In the genomic region with DNA sequence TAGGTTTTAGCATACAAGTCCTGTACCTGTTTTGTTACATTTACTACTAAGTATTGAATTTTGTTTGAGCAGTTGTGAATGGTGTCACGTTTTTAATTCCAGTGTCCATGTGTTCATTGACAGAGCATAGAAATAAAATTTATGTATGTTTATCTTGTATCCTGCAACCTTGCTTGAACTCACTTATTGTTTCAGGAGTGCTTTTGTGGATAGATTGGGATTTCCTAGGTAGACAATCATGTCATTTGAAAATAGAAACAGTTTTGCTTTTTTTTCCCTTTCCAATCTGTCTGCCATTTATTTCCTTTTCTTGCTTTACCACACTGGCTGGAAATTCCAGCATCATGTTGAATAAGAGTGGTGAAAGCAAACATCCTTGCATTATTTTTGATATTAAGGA, we compare ENCODE assay signal across 21 cellular contexts. TPM values are rescaled to one million over a fixed set of nuclear protein-coding genes. Genes with fewer than 3 reads are reported as not detected.
DNase-seq lines count a peak whose midpoint lies in the region; FAIRE-seq and TF ChIP-seq lines count a peak whose summit lies in the region.
"Had no signal": no experiment of that assay in that cellular context is flagged by ENCODE, and none has a peak within 500 bp of the region (broad histone marks: within the 10 kb centered on the region; RNA-seq: fewer than 3 reads in every experiment).

No MANE protein-coding gene starts in this region.

- no peaks in the 10 kb centered on the region for H4K20me1 ChIP-seq in OCI-LY7 (ENCODE audit: insufficient read depth, low read length)
- H4K20me1 ChIP-seq in endothelial cell of umbilical vein (replicated peaks; ENCODE audit: control insufficient read depth, extremely low read depth, insufficient read depth, low read length) = no peaks in the 10 kb centered on the region
- H4K20me1 ChIP-seq: BLaER1 had no signal

- H3K27ac ChIP-seq in OCI-LY7 (ENCODE audit: low read depth, low read length, poor library complexity, severe bottlenecking) (no peak overlapping the region), endothelial cell of umbilical vein (ENCODE audit: insufficient read depth, low read depth, low read length) (no peak overlapping the region)
- H3K27ac ChIP-seq: 22Rv1, A549, BLaER1 had no signal

- no peaks in the 10 kb centered on the region for H3K27me3 Mint-ChIP-seq in activated naive CD4-positive, alpha-beta T cell treated with anti-CD3 and anti-CD28 coated beads, Interleukin-2, amount 50 U/mL, for 24 hours
- H3K27me3 Mint-ChIP-seq in activated naive CD4-positive, alpha-beta T cell treated with anti-CD3 and anti-CD28 coated beads, Interleukin-2, amount 10 ng/mL, durations not matched to agents 7 days and 5 days = peaks cover 21% of the 10 kb centered on the region

- in situ Hi-C loops in ACHN (cut with HindIII; ENCODE audit: low pct_ligation_motif_present, low pct_unique_long_range_greater_than_20kb, low sequenced_read_pairs) = no loop called here

- POLR2A ChIA-PET in OCI-LY7 (lab: Charles Lee) = interaction anchor here (0.8 kb wide), 1 partner anchor 35 kb away, joined by 3 read pairs; no protein-coding TSS in a partner anchor
- POLR2A ChIA-PET in endothelial cell of umbilical vein (lab: Charles Lee) = no interaction called here

- H3K4me1 ChIP-seq in OCI-LY7 (ENCODE audit: insufficient read depth, low read length, poor library complexity, severe bottlenecking) (peaks cover 41% of the 10 kb centered on the region), endothelial cell of umbilical vein (ENCODE audit: control insufficient read depth, extremely low read depth, insufficient read depth, low read length) (peaks cover 13% of the 10 kb centered on the region)
- H3K4me1 ChIP-seq: Caco-2 had no signal

- H3K9me3 Mint-ChIP-seq in activated naive CD4-positive, alpha-beta T cell treated with anti-CD3 and anti-CD28 coated beads, Interleukin-2, amount 50 U/mL, for 24 hours = no peaks in the 10 kb centered on the region
- H3K9me3 Mint-ChIP-seq in activated naive CD4-positive, alpha-beta T cell treated with anti-CD3 and anti-CD28 coated beads, Interleukin-2, amount 10 ng/mL, durations not matched to agents 7 days and 5 days = no peaks in the 10 kb centered on the region
- H3K9me3 Mint-ChIP-seq: CD8-positive, alpha-beta T cell had no signal

- no peak for TF ChIP-seq POLR2A in endothelial cell of umbilical vein (IDR thresholded peaks at IDR 0.05; ENCODE audit: low read depth, low read length)

- H3K27ac Mint-ChIP-seq in activated naive CD4-positive, alpha-beta T cell treated with anti-CD3 and anti-CD28 coated beads, Interleukin-2, amount 50 U/mL, for 24 hours = peak overlapping the region; percentile 37
- no peak overlapping the region for H3K27ac Mint-ChIP-seq in activated naive CD4-positive, alpha-beta T cell treated with anti-CD3 and anti-CD28 coated beads, Interleukin-2, amount 10 ng/mL, durations not matched to agents 7 days and 5 days
- H3K27ac Mint-ChIP-seq: CD14-positive monocyte; CD8-positive, alpha-beta T cell had no signal

- H3K4me2 ChIP-seq in OCI-LY7 (ENCODE audit: low read length) = no peak overlapping the region
- H3K4me2 ChIP-seq in endothelial cell of umbilical vein (ENCODE audit: insufficient read depth, low read length) = no peak overlapping the region
- H3K4me2 ChIP-seq: A549, BLaER1 had no signal

- H3K36me3 Mint-ChIP-seq in activated naive CD4-positive, alpha-beta T cell treated with anti-CD3 and anti-CD28 coated beads, Interleukin-2, amount 50 U/mL, for 24 hours = no peaks in the 10 kb centered on the region
- no peaks in the 10 kb centered on the region for H3K36me3 Mint-ChIP-seq in activated naive CD4-positive, alpha-beta T cell treated with anti-CD3 and anti-CD28 coated beads, Interleukin-2, amount 10 ng/mL, durations not matched to agents 7 days and 5 days
- H3K36me3 Mint-ChIP-seq: CD14-positive monocyte; CD4-positive, CD25-positive, alpha-beta regulatory T cell; CD8-positive, alpha-beta T cell had no signal

- DNase-seq in activated naive CD4-positive, alpha-beta T cell treated with anti-CD3 and anti-CD28 coated beads, Interleukin-2, amount 10 ng/mL, durations not matched to agents 7 days and 5 days = no peak
- DNase-seq in OCI-LY7 (ENCODE audit: low spot score) (no peak), endothelial cell of umbilical vein (ENCODE audit: low read depth, low spot score) (peak; percentile 38), ACHN (no peak)
- DNase-seq: BE2C; C1 segment of cervical spinal cord; Caco-2; Calu3; CD4-positive, CD25-positive, alpha-beta regulatory T cell; CD8-positive, alpha-beta T cell; DMS79 treated with DMSO at 0.1 percent for 48 hours; GF-D8 had no signal

- H3K79me2 ChIP-seq in OCI-LY7 (ENCODE audit: insufficient read depth, low read depth, low read length) = no peaks in the 10 kb centered on the region
- H3K79me2 ChIP-seq in endothelial cell of umbilical vein (ENCODE audit: control insufficient read depth, insufficient read depth, low read length) = no peaks in the 10 kb centered on the region

- H3K9ac ChIP-seq in endothelial cell of umbilical vein (replicated peaks; ENCODE audit: extremely low read depth, insufficient read depth, low read length) = no peak overlapping the region
- H3K9ac ChIP-seq: BLaER1 had no signal

- dilution Hi-C loops in endothelial cell of umbilical vein (cut with MboI; ENCODE audit: extremely low pct_ligation_motif_present, low sequenced_read_pairs) = no loop called here

- no peak overlapping the region for H3K4me3 ChIP-seq in OCI-LY7 (ENCODE audit: low read depth, low read length, poor library complexity, severe bottlenecking)
- H3K4me3 ChIP-seq in endothelial cell of umbilical vein (replicated peaks in 1 of 3; ENCODE audit: insufficient read depth in 1 of 3, low read depth in 1 of 3, low read length in 3 of 3) = no peak overlapping the region
- H3K4me3 ChIP-seq: A549, BLaER1 had no signal

- no peaks in the 10 kb centered on the region for H3K9me2 ChIP-seq in OCI-LY7 (ENCODE audit: insufficient read depth, low read length)

- CTCF ChIA-PET in activated naive CD4-positive, alpha-beta T cell treated with anti-CD3 and anti-CD28 coated beads, Interleukin-2, amount 10 ng/mL, durations not matched to agents 7 days and 5 days (lab: Charles Lee) = interaction anchor here (0.7 to 1.4 kb wide), 2 partner anchors 55 to 63 kb away, joined by 3 read pairs; no protein-coding TSS in a partner anchor
- CTCF ChIA-PET in OCI-LY7 (lab: Charles Lee; ENCODE audit: unreplicated experiment) = no interaction called here
- CTCF ChIA-PET in endothelial cell of umbilical vein (lab: Charles Lee) = no interaction called here

- FAIRE-seq in endothelial cell of umbilical vein (lab: Jason Lieb, UNC) = no peak
- FAIRE-seq: A549, D721Med, G401.6, GM12891, GM19239 had no signal

- no peaks in the 10 kb centered on the region for H3K9me3 ChIP-seq in OCI-LY7 (ENCODE audit: low read length)
- H3K9me3 ChIP-seq in endothelial cell of umbilical vein (replicated peaks; ENCODE audit: control insufficient read depth, insufficient read depth, low read length) = no peaks in the 10 kb centered on the region
- H3K9me3 ChIP-seq: A549, BE2C, BLaER1, Caco-2 had no signal

- no peaks in the 10 kb centered on the region for H3K9me1 ChIP-seq in endothelial cell of umbilical vein (replicated peaks; ENCODE audit: control insufficient read depth, extremely low read depth, insufficient read depth, low read length)

- H3K4me3 Mint-ChIP-seq in activated naive CD4-positive, alpha-beta T cell treated with anti-CD3 and anti-CD28 coated beads, Interleukin-2, amount 50 U/mL, for 24 hours = no peak overlapping the region
- no peak overlapping the region for H3K4me3 Mint-ChIP-seq in activated naive CD4-positive, alpha-beta T cell treated with anti-CD3 and anti-CD28 coated beads, Interleukin-2, amount 10 ng/mL, durations not matched to agents 7 days and 5 days
- H3K4me3 Mint-ChIP-seq: CD14-positive monocyte; CD4-positive, CD25-positive, alpha-beta regulatory T cell; CD8-positive, alpha-beta T cell had no signal

- H3K36me3 ChIP-seq in OCI-LY7 (ENCODE audit: insufficient read depth, low read length) (no peaks in the 10 kb centered on the region), endothelial cell of umbilical vein (ENCODE audit: control insufficient read depth in 2 of 2, extremely low read depth in 1 of 2, insufficient read depth in 2 of 2, low read length in 2 of 2) (no peaks in the 10 kb centered on the region)
- H3K36me3 ChIP-seq: BE2C, BLaER1 had no signal

- H2AFZ ChIP-seq in OCI-LY7 (ENCODE audit: low read length) = peak overlapping the region; percentile 40; the same call in 1 of the 2 replicates
- no peak overlapping the region for H2AFZ ChIP-seq in endothelial cell of umbilical vein (ENCODE audit: low read depth, low read length)

- H3K4me1 Mint-ChIP-seq in activated naive CD4-positive, alpha-beta T cell treated with anti-CD3 and anti-CD28 coated beads, Interleukin-2, amount 50 U/mL, for 24 hours = peaks cover 45% of the 10 kb centered on the region
- peaks cover 26% of the 10 kb centered on the region for H3K4me1 Mint-ChIP-seq in activated naive CD4-positive, alpha-beta T cell treated with anti-CD3 and anti-CD28 coated beads, Interleukin-2, amount 10 ng/mL, durations not matched to agents 7 days and 5 days

- BruUV-seq in OCI-LY7 (replicated peaks; lab: Mats Ljungman, UMichigan) (no TSS peak), endothelial cell of umbilical vein (replicated peaks; lab: Mats Ljungman, UMichigan) (no TSS peak)

- no peaks in the 10 kb centered on the region for H3K27me3 ChIP-seq in endothelial cell of umbilical vein (ENCODE audit: control insufficient read depth in 2 of 2, insufficient read depth in 2 of 2, low read length in 2 of 2)
- H3K27me3 ChIP-seq: BE2C, BLaER1 had no signal

- TF ChIP-seq CTCF in OCI-LY7 (conservative IDR thresholded peaks at IDR 0.05; ENCODE audit: low read length) = no peak
- TF ChIP-seq CTCF in endothelial cell of umbilical vein (IDR thresholded peaks at IDR 0.05; ENCODE audit: extremely low read depth in 1 of 2, insufficient read depth in 1 of 2, low read depth in 1 of 2, low read length in 2 of 2) = no peak

- intact Hi-C loops in OCI-LY7 (cut with micrococcal nuclease; ENCODE audit: unreplicated experiment) = no loop called here
- intact Hi-C loops in endothelial cell of umbilical vein (cut with micrococcal nuclease) = no loop called here

TF ChIP-seq in endothelial cell of umbilical vein, 7 proteins besides CTCF, POLR2A, EP300 and RAD21 (continues in another document):
- no peak for TF ChIP-seq FOS (IDR thresholded peaks at IDR 0.05; ENCODE audit: borderline replicate concordance, insufficient read depth, low read length)
- no peak for TF ChIP-seq MYC (IDR thresholded peaks at IDR 0.05; ENCODE audit: low read depth, low read length)

RNA-seq across cellular contexts. Expression of a gene that starts 15.0 kb away (rescaled TPM):
- total RNA-seq in OCI-LY7 (2014; rRNA removed; shearing (Covaris generic)) = 13.2 and 16.7 TPM in 2 replicates
- 17.3 and 18.8 TPM in 2 replicates for total RNA-seq in OCI-LY7 (2022)
- total RNA-seq in endothelial cell of umbilical vein = 19.6 and 21.2 TPM in 2 replicates
- polyA plus RNA-seq in endothelial cell of umbilical vein = 6.7 and 8.4 TPM in 2 replicates
- 6.9 and 7.6 TPM in 2 replicates for polyA plus RNA-seq in endothelial cell of umbilical vein (2011; cell fraction: cytosol; rRNA removed)
- polyA plus RNA-seq in endothelial cell of umbilical vein (2011; cell fraction: nucleus; rRNA removed) = 12.5 and 13.7 TPM in 2 replicates
- 18.8 and 40.1 TPM in 2 replicates for polyA plus RNA-seq in endothelial cell of umbilical vein (2012)
- polyA minus RNA-seq in endothelial cell of umbilical vein = 9.5 and 12.1 TPM in 2 replicates
- polyA minus RNA-seq in endothelial cell of umbilical vein (2011; cell fraction: cytosol; rRNA and poly(A)+ RNA removed) = 4.0 TPM
- polyA minus RNA-seq in endothelial cell of umbilical vein (2011; cell fraction: nucleus; rRNA and poly(A)+ RNA removed) = 9.3 and 9.7 TPM in 2 replicates
- total RNA-seq: Caco-2 had no signal
